In genomic region chr6:28251648-28252506, GRCh38 we compare ENCODE assay signal across 1 cellular context.
A peak's percentile ranks its signal among the peaks of the same experiment; 100 is the strongest.
TF ChIP-seq lines count a peak whose summit lies in the region.

Gene ZKSCAN4, minus strand, starts transcription at chr6:28252269. Its CDS starts 289 bp downstream, at chr6:28251980.

TF ChIP-seq in H1, 55 proteins besides CTCF, POLR2A, EP300 and RAD21 (continued from another document):
- TF ChIP-seq CREB1 (IDR thresholded peaks at IDR 0.05) (peak; percentile 38; the same call in 1 of the 2 replicates), CBX8 (IDR thresholded peaks at IDR 0.05; ENCODE audit: borderline replicate concordance, low read depth, low read length) (no peak), ASH2L (IDR thresholded peaks at IDR 0.05; ENCODE audit: low read length) (peak; percentile 66), SP4 (IDR thresholded peaks at IDR 0.05; ENCODE audit: low read length) (no peak), NANOG (IDR thresholded peaks at IDR 0.05; ENCODE audit: insufficient read depth, low read depth, low read length, poor library complexity, severe bottlenecking) (no peak), EGR1 (IDR thresholded peaks at IDR 0.05; ENCODE audit: borderline replicate concordance, low read depth, low read length) (peak; percentile 89), BACH1 (IDR thresholded peaks at IDR 0.05; ENCODE audit: low read length) (no peak), USF2 (IDR thresholded peaks at IDR 0.05; ENCODE audit: low read length) (no peak), TAF7 (optimal IDR thresholded peaks at IDR 0.05; ENCODE audit: borderline replicate concordance, low read depth, low read length) (no peak), SUZ12 (IDR thresholded peaks at IDR 0.05; ENCODE audit: low read length) (no peak), TBP (IDR thresholded peaks at IDR 0.05; ENCODE audit: low read depth, low read length) (peak; percentile 78; the same call in 1 of the 2 replicates), RNF2 (IDR thresholded peaks at IDR 0.05; ENCODE audit: borderline replicate concordance, low read depth, low read length, missing control alignments, poor library complexity, severe bottlenecking) (no peak), TCF12 (IDR thresholded peaks at IDR 0.05; ENCODE audit: low read depth, low read length) (no peak), MAFK (IDR thresholded peaks at IDR 0.05; ENCODE audit: low read depth, low read length) (no peak), SIX5 (IDR thresholded peaks at IDR 0.05; ENCODE audit: low read depth, low read length) (no peak), CHD1 (IDR thresholded peaks at IDR 0.05; ENCODE audit: low read depth, low read length) (no peak), GTF2F1 (IDR thresholded peaks at IDR 0.05; ENCODE audit: borderline replicate concordance, low read depth, low read length) (no peak), SRF (IDR thresholded peaks at IDR 0.05; ENCODE audit: low read depth, low read length) (no peak), KDM1A (IDR thresholded peaks at IDR 0.05; ENCODE audit: borderline replicate concordance, low read length) (no peak), CHD7 (IDR thresholded peaks at IDR 0.05; ENCODE audit: insufficient replicate concordance, low read length) (no peak), JUND (IDR thresholded peaks at IDR 0.05; ENCODE audit: low read length) (no peak), HDAC6 (IDR thresholded peaks at IDR 0.05; ENCODE audit: low read depth, low read length) (no peak), CBX5 (IDR thresholded peaks at IDR 0.05; ENCODE audit: low read depth, low read length) (no peak), CEBPB (IDR thresholded peaks at IDR 0.05; ENCODE audit: low read depth, low read length) (no peak), KDM4A (IDR thresholded peaks at IDR 0.05; ENCODE audit: low read depth, low read length, severe bottlenecking) (peak; percentile 53), SIRT6 (IDR thresholded peaks at IDR 0.05; ENCODE audit: low read length) (no peak), PHF8 (conservative IDR thresholded peaks at IDR 0.05; ENCODE audit: low read depth, low read length) (peak; percentile 55), BRCA1 (IDR thresholded peaks at IDR 0.05; ENCODE audit: low read depth, low read length) (no peak), POU5F1 (IDR thresholded peaks at IDR 0.05; ENCODE audit: low read depth, low read length) (no peak), RFX5 (IDR thresholded peaks at IDR 0.05; ENCODE audit: borderline replicate concordance, low read depth, low read length) (no peak), SAP30 (IDR thresholded peaks at IDR 0.05; ENCODE audit: insufficient read depth, insufficient replicate concordance, low read length) (peak; percentile 93), YY1 (IDR thresholded peaks at IDR 0.05; ENCODE audit: low read depth, low read length) (peak; percentile 41; the same call in 1 of the 2 replicates), ATF2 (IDR thresholded peaks at IDR 0.05; ENCODE audit: low read length) (no peak), SP1 (IDR thresholded peaks at IDR 0.05; ENCODE audit: low read depth, low read length) (0 out of 2 replicates have a peak, but pooled peaks have one; percentile 46), SP2 (IDR thresholded peaks at IDR 0.05; ENCODE audit: low read length) (peak; percentile 96), SIN3A (conservative IDR thresholded peaks at IDR 0.05 in 1 of 2, IDR thresholded peaks at IDR 0.05 in 1 of 2; ENCODE audit: low read depth in 1 of 2, low read length in 2 of 2) (peak; percentile 70 to 90; a peak in 2 of 4 replicates), FOSL1 (IDR thresholded peaks at IDR 0.05; ENCODE audit: insufficient read depth, low read depth, low read length) (no peak), HDAC2 (IDR thresholded peaks at IDR 0.05; ENCODE audit: borderline replicate concordance in 1 of 2, low read depth in 2 of 2, low read length in 2 of 2) (0 out of 4 replicates have a peak, but pooled peaks of 1 of the 2 experiments have one; percentile 83), GABPA (IDR thresholded peaks at IDR 0.05; ENCODE audit: borderline replicate concordance, insufficient read depth, low read length) (peak; percentile 97)
- TF ChIP-seq, protein P1, sequence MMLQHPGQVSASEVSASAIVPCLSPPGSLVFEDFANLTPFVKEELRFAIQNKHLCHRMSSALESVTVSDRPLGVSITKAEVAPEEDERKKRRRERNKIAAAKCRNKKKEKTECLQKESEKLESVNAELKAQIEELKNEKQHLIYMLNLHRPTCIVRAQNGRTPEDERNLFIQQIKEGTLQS (IDR thresholded peaks at IDR 0.05; ENCODE audit: insufficient read depth, low read depth, low read length): no peak
- TF ChIP-seq, protein P2, sequence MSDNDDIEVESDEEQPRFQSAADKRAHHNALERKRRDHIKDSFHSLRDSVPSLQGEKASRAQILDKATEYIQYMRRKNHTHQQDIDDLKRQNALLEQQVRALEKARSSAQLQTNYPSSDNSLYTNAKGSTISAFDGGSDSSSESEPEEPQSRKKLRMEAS (IDR thresholded peaks at IDR 0.05): no peak
